18 cellular contexts compared by ENCODE assay signal in genomic region chr11:126701555-126701897, GRCh38.
"Had no signal": no experiment of that assay in that cellular context is flagged by ENCODE, and none has a peak within 500 bp of the region (broad histone marks: within the 10 kb centered on the region; RNA-seq: fewer than 3 reads in every experiment).

No MANE protein-coding gene starts in this region.

- H3K36me3 ChIP-seq: sigmoid colon had no signal

- DNase-seq: activated CD4-positive, alpha-beta T cell treated with anti-CD3 and anti-CD28 coated beads, Interleukin-2, amount 10 ng/mL, durations not matched to agents 24 days and 14 days; activated CD8-positive, alpha-beta T cell treated with anti-CD3 and anti-CD28 coated beads for 36 hours; activated naive CD4-positive, alpha-beta T cell treated with Interleukin-2 at 50 U/mL for 16 hours; activated naive CD8-positive, alpha-beta T cell treated with anti-CD3 and anti-CD28 coated beads, Interleukin-2, amount 10 ng/mL, durations not matched to agents 7 days and 5 days; activated T-cell treated with anti-CD3 and anti-CD28 coated beads, Interleukin-2, amount 50 U/mL, for 1 hour; effector memory CD4-positive, alpha-beta T cell; left cardiac atrium; mesendoderm; naive thymus-derived CD8-positive, alpha-beta T cell; occipital lobe; posterior cingulate gyrus; sigmoid colon; stimulated activated CD4-positive, alpha-beta T cell treated with anti-CD3 and anti-CD28 coated beads, Interleukin-4, amount 100 ng/mL, for 24 hours; T-helper 1 cell; T-helper 9 cell had no signal

- H3K36me3 Mint-ChIP-seq: activated naive CD8-positive, alpha-beta T cell treated with anti-CD3 and anti-CD28 coated beads, Interleukin-2, amount 10 ng/mL, durations not matched to agents 7 days and 5 days; naive thymus-derived CD8-positive, alpha-beta T cell; stimulated activated effector memory CD8-positive, alpha-beta T cell treated with anti-CD3 and anti-CD28 coated beads, Interleukin-12 subunit alpha, Interleukin-12 subunit beta, amount 100 ng/mL, for 72 hours had no signal

- H3K27me3 Mint-ChIP-seq: activated CD4-positive, alpha-beta T cell treated with anti-CD3 and anti-CD28 coated beads, Interleukin-2, amount 10 ng/mL, durations not matched to agents 24 days and 14 days; activated CD8-positive, alpha-beta T cell treated with anti-CD3 and anti-CD28 coated beads for 36 hours; dendritic cell treated with granulocyte-macrophage colony-stimulating factor and Interleukin-4, amounts not matched to agents 40 ng/mL and 50 ng/mL, for 4 days had no signal

- H3K9me3 ChIP-seq: sigmoid colon had no signal

- H3K4me3 Mint-ChIP-seq: activated CD4-positive, alpha-beta T cell treated with anti-CD3 and anti-CD28 coated beads, Interleukin-2, amount 10 ng/mL, durations not matched to agents 24 days and 14 days; activated CD8-positive, alpha-beta T cell treated with anti-CD3 and anti-CD28 coated beads for 36 hours; activated naive CD8-positive, alpha-beta T cell treated with anti-CD3 and anti-CD28 coated beads, Interleukin-2, amount 10 ng/mL, durations not matched to agents 7 days and 5 days; activated T-helper 17 cell treated with anti-CD3 and anti-CD28 coated beads, Interleukin-2, amount 50 U/mL, for 72 hours; dendritic cell treated with granulocyte-macrophage colony-stimulating factor and Interleukin-4, amounts not matched to agents 40 ng/mL and 50 ng/mL, for 4 days; naive thymus-derived CD8-positive, alpha-beta T cell; stimulated activated effector memory CD8-positive, alpha-beta T cell treated with anti-CD3 and anti-CD28 coated beads, Interleukin-12 subunit alpha, Interleukin-12 subunit beta, amount 100 ng/mL, for 72 hours had no signal

- H3K27ac Mint-ChIP-seq: activated CD4-positive, alpha-beta T cell treated with anti-CD3 and anti-CD28 coated beads, Interleukin-2, amount 10 ng/mL, durations not matched to agents 24 days and 14 days; activated CD8-positive, alpha-beta T cell treated with anti-CD3 and anti-CD28 coated beads for 36 hours; activated naive CD8-positive, alpha-beta T cell treated with anti-CD3 and anti-CD28 coated beads, Interleukin-2, amount 10 ng/mL, durations not matched to agents 7 days and 5 days; activated T-helper 17 cell treated with anti-CD3 and anti-CD28 coated beads, Interleukin-2, amount 50 U/mL, for 72 hours; dendritic cell treated with granulocyte-macrophage colony-stimulating factor and Interleukin-4, amounts not matched to agents 40 ng/mL and 50 ng/mL, for 4 days; naive thymus-derived CD8-positive, alpha-beta T cell; stimulated activated effector memory CD8-positive, alpha-beta T cell treated with anti-CD3 and anti-CD28 coated beads, Interleukin-12 subunit alpha, Interleukin-12 subunit beta, amount 100 ng/mL, for 72 hours had no signal

- H3K4me3 ChIP-seq: sigmoid colon had no signal

- H3K9me3 Mint-ChIP-seq: activated CD4-positive, alpha-beta T cell treated with anti-CD3 and anti-CD28 coated beads, Interleukin-2, amount 10 ng/mL, durations not matched to agents 24 days and 14 days; activated CD8-positive, alpha-beta T cell treated with anti-CD3 and anti-CD28 coated beads for 36 hours; activated naive CD8-positive, alpha-beta T cell treated with anti-CD3 and anti-CD28 coated beads, Interleukin-2, amount 10 ng/mL, durations not matched to agents 7 days and 5 days; activated T-helper 17 cell treated with anti-CD3 and anti-CD28 coated beads, Interleukin-2, amount 50 U/mL, for 72 hours; dendritic cell treated with granulocyte-macrophage colony-stimulating factor and Interleukin-4, amounts not matched to agents 40 ng/mL and 50 ng/mL, for 4 days; stimulated activated effector memory CD8-positive, alpha-beta T cell treated with anti-CD3 and anti-CD28 coated beads, Interleukin-12 subunit alpha, Interleukin-12 subunit beta, amount 100 ng/mL, for 72 hours had no signal

- H3K4me1 Mint-ChIP-seq: activated CD4-positive, alpha-beta T cell treated with anti-CD3 and anti-CD28 coated beads, Interleukin-2, amount 10 ng/mL, durations not matched to agents 24 days and 14 days; activated naive CD8-positive, alpha-beta T cell treated with anti-CD3 and anti-CD28 coated beads, Interleukin-2, amount 10 ng/mL, durations not matched to agents 7 days and 5 days; activated T-helper 17 cell treated with anti-CD3 and anti-CD28 coated beads, Interleukin-2, amount 50 U/mL, for 72 hours; naive thymus-derived CD8-positive, alpha-beta T cell; stimulated activated effector memory CD8-positive, alpha-beta T cell treated with anti-CD3 and anti-CD28 coated beads, Interleukin-12 subunit alpha, Interleukin-12 subunit beta, amount 100 ng/mL, for 72 hours had no signal

- ATAC-seq: activated CD8-positive, alpha-beta T cell treated with anti-CD3 and anti-CD28 coated beads for 36 hours; activated T-helper 17 cell treated with anti-CD3 and anti-CD28 coated beads, Interleukin-2, amount 50 U/mL, for 72 hours; left cardiac atrium; naive thymus-derived CD8-positive, alpha-beta T cell; stimulated activated effector memory CD8-positive, alpha-beta T cell treated with anti-CD3 and anti-CD28 coated beads, Interleukin-12 subunit alpha, Interleukin-12 subunit beta, amount 100 ng/mL, for 72 hours had no signal

- H3K27me3 ChIP-seq: sigmoid colon had no signal
